8 cellular contexts compared by ENCODE assay signal in the genomic region with DNA sequence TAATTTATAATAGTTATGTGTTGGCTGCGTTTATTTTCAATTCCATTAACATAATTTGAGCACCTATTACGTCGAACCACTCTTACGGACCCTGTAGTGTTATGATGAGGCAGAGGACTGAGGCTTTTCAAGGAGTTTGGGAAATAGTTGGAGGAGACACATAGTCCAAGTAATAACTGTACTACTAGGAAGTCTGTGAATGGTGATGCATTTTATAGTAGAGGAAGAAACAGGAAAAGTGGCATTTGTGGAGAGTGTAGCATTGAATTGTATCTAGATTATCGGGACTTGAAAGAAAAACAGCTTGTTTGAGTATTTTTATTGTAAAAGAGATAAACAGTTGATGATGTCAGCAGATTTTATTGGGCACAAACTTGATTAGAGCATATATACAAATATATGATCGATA. TPM values are rescaled to one million over a fixed set of nuclear protein-coding genes. Genes with fewer than 3 reads are reported as not detected.
DNase-seq lines count a peak whose midpoint lies in the region; ATAC-seq and TF ChIP-seq lines count a peak whose summit lies in the region.

No MANE protein-coding gene starts in this region.

- no peak for DNase-seq in right atrium auricular region (ENCODE audit: low spot score)
- DNase-seq in Right ventricle myocardium superior: no peak
- DNase-seq in adipocyte (ENCODE audit: low read depth): no peak
- DNase-seq in lower lobe of right lung: no peak
- no peak for DNase-seq in D341Med (ENCODE audit: low spot score)

- H3K4me3 ChIP-seq in right atrium auricular region: peak overlapping the region; percentile 67 to 93
- peak overlapping the region; percentile 90 for H3K4me3 ChIP-seq in adipocyte (ENCODE audit: low read length)
- peak overlapping the region; percentile 84 for H3K4me3 ChIP-seq in lower lobe of right lung

- intact Hi-C loops in Right ventricle myocardium superior (cut with DNase I): loop anchor here (5.0 kb wide), 1 partner anchor 140 kb away; no protein-coding TSS in a partner anchor
- intact Hi-C loops in lower lobe of right lung (cut with DNase I): no loop called here

- no peaks in the 10 kb centered on the region for H3K9me3 ChIP-seq in right atrium auricular region
- H3K9me3 ChIP-seq in adipocyte (ENCODE audit: control insufficient read depth, low read length): no peaks in the 10 kb centered on the region
- no peaks in the 10 kb centered on the region for H3K9me3 ChIP-seq in lower lobe of right lung

- ATAC-seq in Right ventricle myocardium superior (ENCODE audit: poor library complexity) (no peak), lower lobe of right lung (no peak), GM21447 (IDR thresholded peaks at IDR 0.05; ENCODE audit: unreplicated experiment) (no peak), HG03469 (IDR thresholded peaks at IDR 0.05; ENCODE audit: unreplicated experiment) (no peak), GM21390 (IDR thresholded peaks at IDR 0.05; ENCODE audit: unreplicated experiment) (no peak)

- peak overlapping the region; percentile 94 for H3K9ac ChIP-seq in adipocyte (ENCODE audit: low read length)

- TF ChIP-seq CTCF in right atrium auricular region (IDR thresholded peaks at IDR 0.05): no peak
- TF ChIP-seq CTCF in lower lobe of right lung (IDR thresholded peaks at IDR 0.05): no peak

- peaks cover 0 to 55% of the 10 kb centered on the region in 2 donors for H3K4me1 ChIP-seq in right atrium auricular region
- H3K4me1 ChIP-seq in adipocyte (ENCODE audit: control insufficient read depth, insufficient read depth, low read length): peaks cover 56% of the 10 kb centered on the region
- peaks cover 76% of the 10 kb centered on the region for H3K4me1 ChIP-seq in lower lobe of right lung

- peak overlapping the region; percentile 98 to 99 for H3K27ac ChIP-seq in right atrium auricular region
- H3K27ac ChIP-seq in lower lobe of right lung: peak overlapping the region; percentile 99

- H3K27me3 ChIP-seq in right atrium auricular region (no peaks in the 10 kb centered on the region), adipocyte (replicated peaks; ENCODE audit: control insufficient read depth, insufficient read depth, low read length) (no peaks in the 10 kb centered on the region), lower lobe of right lung (ENCODE audit: low read depth) (no peaks in the 10 kb centered on the region)

- H3K36me3 ChIP-seq in right atrium auricular region (no peaks in the 10 kb centered on the region), adipocyte (ENCODE audit: control insufficient read depth, insufficient read depth, low read length, severe bottlenecking) (no peaks in the 10 kb centered on the region), lower lobe of right lung (no peaks in the 10 kb centered on the region)

RNA-seq across cellular contexts. Expression of gene NFATC3, which starts 1.7 kb away (rescaled TPM):
- total RNA-seq in right atrium auricular region (10 to 100 TPM; 24.5 to 45.0 TPM), Right ventricle myocardium superior (24.4 TPM), lower lobe of right lung (61.6 TPM)
